Comparison of ENCODE assay signal across 8 cellular contexts in genomic region chr6:149963462-149964242, GRCh38. TPM values are rescaled to one million over a fixed set of nuclear protein-coding genes. Genes with fewer than 3 reads are reported as not detected.
DNase-seq lines count a peak whose midpoint lies in the region; ATAC-seq and TF ChIP-seq lines count a peak whose summit lies in the region.

A gene with protein sequence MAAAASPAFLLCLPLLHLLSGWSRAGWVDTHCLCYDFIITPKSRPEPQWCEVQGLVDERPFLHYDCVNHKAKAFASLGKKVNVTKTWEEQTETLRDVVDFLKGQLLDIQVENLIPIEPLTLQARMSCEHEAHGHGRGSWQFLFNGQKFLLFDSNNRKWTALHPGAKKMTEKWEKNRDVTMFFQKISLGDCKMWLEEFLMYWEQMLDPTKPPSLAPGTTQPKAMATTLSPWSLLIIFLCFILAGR (plus strand): TSS chr6:149963943. CDS start chr6:149964050, 107 bp downstream.

- peaks cover 90% of the 10 kb centered on the region for H3K27me3 Mint-ChIP-seq in T-helper 17 cell

- no peak for TF ChIP-seq CTCF in C4-2B (conservative IDR thresholded peaks at IDR 0.05)
- peak; percentile 11 for TF ChIP-seq CTCF in retinal pigment epithelial cell (conservative IDR thresholded peaks at IDR 0.05; ENCODE audit: low read depth, low read length)

- peak within 1 kb of the TSS; percentile 48 for H3K27ac ChIP-seq in C4-2B

- DNase-seq in NCI-H1105 treated with DMSO at 0.1 percent for 48 hours (lab: John Stamatoyannopoulos, UW), result peak; percentile 90
- peak; percentile 40 to 62 (median 62) for DNase-seq in T-helper 17 cell
- DNase-seq in amygdala (lab: John Stamatoyannopoulos, UW), result peak in 32 of 56 donors; percentile 10 to 76 (median 28)
- DNase-seq in hepatic stellate cell (ENCODE audit: low spot score), result peak; percentile 91
- no peak for DNase-seq in retinal pigment epithelial cell (ENCODE audit: low read depth)

- peak within 1 kb of the TSS; percentile 49 for H3K4me3 ChIP-seq in retinal pigment epithelial cell (ENCODE audit: low read length)

- H3K27ac Mint-ChIP-seq in T-helper 17 cell, result peak within 1 kb of the TSS; percentile 86

- peaks cover 25% of the 10 kb centered on the region for H3K4me1 Mint-ChIP-seq in T-helper 17 cell

- H3K36me3 Mint-ChIP-seq in T-helper 17 cell (ENCODE audit: low read depth), result peaks cover 11% of the 10 kb centered on the region

- no peaks in the 10 kb centered on the region for H3K9me3 ChIP-seq in T-helper 17 cell (ENCODE audit: control insufficient read depth, low read length, poor library complexity, severe bottlenecking)

- ATAC-seq in GM21619 (IDR thresholded peaks at IDR 0.05; ENCODE audit: unreplicated experiment) (peak; percentile 47), T-helper 17 cell (peak; percentile 76), GM21390 (IDR thresholded peaks at IDR 0.05; ENCODE audit: unreplicated experiment) (no peak)

- H3K4me3 Mint-ChIP-seq in T-helper 17 cell, result peak within 1 kb of the TSS; percentile 95

RNA-seq across cellular contexts. Expression of the gene that starts here (rescaled TPM):
- under 1 TPM in 1 of 2 donors, not detected in 1; 0.20 TPM for total RNA-seq in T-helper 17 cell

Comparison
In these comparisons a context has a peak if more than half of its experiments do, and no peak if none do; other contexts are left out.
1. Peak in DNase-seq and ATAC-seq in T-helper 17 cell; RNA of the gene not detected or under 1 TPM.